In the genomic region with DNA sequence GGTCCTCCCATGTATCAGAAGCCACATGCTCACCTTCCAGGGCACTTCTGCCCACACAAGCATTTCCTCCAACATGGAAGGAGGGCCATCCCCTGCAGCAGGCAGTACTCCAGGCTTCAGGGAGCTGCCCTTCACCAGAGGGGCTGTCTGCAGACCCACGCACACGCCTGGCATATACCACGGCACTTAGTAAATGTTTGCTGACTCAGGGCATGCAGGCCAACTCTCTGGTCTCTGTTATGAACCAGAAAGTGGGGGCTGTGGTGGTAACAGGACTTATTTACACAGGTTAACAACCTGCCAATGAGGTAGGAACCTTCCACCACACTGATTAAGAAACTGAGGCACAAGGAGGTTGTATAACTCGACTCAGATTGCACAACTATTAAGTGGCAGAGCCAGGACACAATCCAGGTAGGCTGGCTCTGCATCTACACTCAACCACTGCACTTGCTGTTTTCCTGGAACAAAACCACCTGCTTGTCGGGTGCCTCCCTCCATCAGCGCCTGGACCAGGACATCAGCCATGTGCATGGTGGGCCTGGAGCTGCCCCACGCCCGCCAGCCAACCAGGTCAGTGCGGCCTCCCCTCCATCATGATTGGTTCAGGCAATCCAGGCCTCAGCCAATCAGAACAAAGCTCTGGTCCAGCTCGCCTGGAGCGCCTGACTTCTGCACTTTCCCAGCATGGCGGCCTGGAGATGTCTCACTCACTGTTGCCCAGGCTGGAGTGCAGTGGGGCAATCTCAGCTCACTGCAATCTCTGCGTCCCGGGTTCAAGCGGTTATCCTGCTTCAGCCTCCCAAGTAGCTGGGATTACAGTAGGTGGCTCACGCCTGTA, we compare ENCODE assay signal across 2 cellular contexts.
TF ChIP-seq lines count a peak whose summit lies in the region.

No MANE protein-coding gene starts in this region.

TF ChIP-seq in HEK293, 187 proteins besides CTCF, POLR2A, EP300 and RAD21:
- TF ChIP-seq, protein P1, sequence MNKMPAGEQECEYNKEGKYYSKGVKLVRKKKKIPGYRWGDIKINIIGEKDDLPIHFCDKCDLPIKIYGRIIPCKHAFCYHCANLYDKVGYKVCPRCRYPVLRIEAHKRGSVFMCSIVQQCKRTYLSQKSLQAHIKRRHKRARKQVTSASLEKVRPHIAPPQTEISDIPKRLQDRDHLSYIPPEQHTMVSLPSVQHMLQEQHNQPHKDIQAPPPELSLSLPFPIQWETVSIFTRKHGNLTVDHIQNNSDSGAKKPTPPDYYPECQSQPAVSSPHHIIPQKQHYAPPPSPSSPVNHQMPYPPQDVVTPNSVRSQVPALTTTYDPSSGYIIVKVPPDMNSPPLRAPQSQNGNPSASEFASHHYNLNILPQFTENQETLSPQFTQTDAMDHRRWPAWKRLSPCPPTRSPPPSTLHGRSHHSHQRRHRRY (tag by site-specific recombination; IDR thresholded peaks at IDR 0.05): no peak
- TF ChIP-seq SP2 (tag by site-specific recombination; IDR thresholded peaks at IDR 0.05): peak; percentile 13; the same call in 1 of the 2 replicates

TF ChIP-seq in K562, 482 proteins besides CTCF, POLR2A, EP300 and RAD21 (continues in another document):
- TF ChIP-seq ZFX (CRISPR knock-in tag; IDR thresholded peaks at IDR 0.05): no peak
- no peak for TF ChIP-seq ZNF184 (CRISPR knock-in tag; IDR thresholded peaks at IDR 0.05)
- TF ChIP-seq HSF4 (CRISPR knock-in tag; IDR thresholded peaks at IDR 0.05; ENCODE audit: borderline replicate concordance): no peak
- TF ChIP-seq SMARCC2 (IDR thresholded peaks at IDR 0.05; ENCODE audit: low read depth): no peak
- TF ChIP-seq ZNF134 (CRISPR knock-in tag; conservative IDR thresholded peaks at IDR 0.05): no peak
- TF ChIP-seq NFATC3 (IDR thresholded peaks at IDR 0.05): no peak
- no peak for TF ChIP-seq TRIM24 (IDR thresholded peaks at IDR 0.05)
- no peak for TF ChIP-seq RB1 (IDR thresholded peaks at IDR 0.05; ENCODE audit: low read depth)
- no peak for TF ChIP-seq FOXM1 (IDR thresholded peaks at IDR 0.05; ENCODE audit: low read depth)
- no peak for TF ChIP-seq FOXM1 (CRISPR knock-in tag; IDR thresholded peaks at IDR 0.05; ENCODE audit: low read depth)
- TF ChIP-seq ZNF644 (tag; IDR thresholded peaks at IDR 0.05; ENCODE audit: low read depth): no peak
- TF ChIP-seq POLR2B (IDR thresholded peaks at IDR 0.05; ENCODE audit: low read depth, partially characterized antibody): peak; percentile 38
- 0 out of 2 replicates have a peak, but pooled peaks have one; percentile 33 for TF ChIP-seq MAFG (tag; conservative IDR thresholded peaks at IDR 0.05)
- TF ChIP-seq ASH1L (IDR thresholded peaks at IDR 0.05; ENCODE audit: borderline replicate concordance, low read depth, partially characterized antibody): peak; percentile 78
- TF ChIP-seq LARP7 (IDR thresholded peaks at IDR 0.05): no peak
- no peak for TF ChIP-seq NR2C2 (CRISPR knock-in tag; IDR thresholded peaks at IDR 0.05)
- TF ChIP-seq NR2C2 (tag; IDR thresholded peaks at IDR 0.05): no peak
- no peak for TF ChIP-seq ZFP1 (CRISPR knock-in tag; IDR thresholded peaks at IDR 0.05)
- peak in 2 of 3 experiments; percentile 26 to 72 for TF ChIP-seq YY1 (IDR thresholded peaks at IDR 0.05; ENCODE audit: borderline replicate concordance in 1 of 3, control insufficient read depth in 1 of 3, extremely low read depth in 1 of 3, insufficient read depth in 3 of 3, insufficient read length in 1 of 3, insufficient replicate concordance in 2 of 3, low read depth in 1 of 3, low read length in 2 of 3)
- TF ChIP-seq, protein P2, sequence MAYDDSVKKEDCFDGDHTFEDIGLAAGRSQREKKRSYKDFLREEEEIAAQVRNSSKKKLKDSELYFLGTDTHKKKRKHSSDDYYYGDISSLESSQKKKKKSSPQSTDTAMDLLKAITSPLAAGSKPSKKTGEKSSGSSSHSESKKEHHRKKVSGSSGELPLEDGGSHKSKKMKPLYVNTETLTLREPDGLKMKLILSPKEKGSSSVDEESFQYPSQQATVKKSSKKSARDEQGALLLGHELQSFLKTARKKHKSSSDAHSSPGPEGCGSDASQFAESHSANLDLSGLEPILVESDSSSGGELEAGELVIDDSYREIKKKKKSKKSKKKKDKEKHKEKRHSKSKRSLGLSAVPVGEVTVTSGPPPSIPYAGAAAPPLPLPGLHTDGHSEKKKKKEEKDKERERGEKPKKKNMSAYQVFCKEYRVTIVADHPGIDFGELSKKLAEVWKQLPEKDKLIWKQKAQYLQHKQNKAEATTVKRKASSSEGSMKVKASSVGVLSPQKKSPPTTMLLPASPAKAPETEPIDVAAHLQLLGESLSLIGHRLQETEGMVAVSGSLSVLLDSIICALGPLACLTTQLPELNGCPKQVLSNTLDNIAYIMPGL (CRISPR knock-in tag; IDR thresholded peaks at IDR 0.05): no peak
- peak; percentile 48 for TF ChIP-seq RBFOX2 (IDR thresholded peaks at IDR 0.05; ENCODE audit: low read depth, low read length)
- no peak for TF ChIP-seq ETS2 (tag; IDR thresholded peaks at IDR 0.05; ENCODE audit: borderline replicate concordance, poor library complexity, severe bottlenecking)
- TF ChIP-seq JUNB (CRISPR knock-in tag; conservative IDR thresholded peaks at IDR 0.05): no peak
- no peak for TF ChIP-seq TCF7 (IDR thresholded peaks at IDR 0.05; ENCODE audit: borderline replicate concordance)
- peak; percentile 63 for TF ChIP-seq RBM25 (IDR thresholded peaks at IDR 0.05; ENCODE audit: low read depth, low read length, severe bottlenecking)
- no peak for TF ChIP-seq SAFB (IDR thresholded peaks at IDR 0.05; ENCODE audit: borderline replicate concordance, low read depth, low read length)
- no peak for TF ChIP-seq MYNN (IDR thresholded peaks at IDR 0.05)
- no peak for TF ChIP-seq MYNN (CRISPR knock-in tag; IDR thresholded peaks at IDR 0.05)
- TF ChIP-seq ZNF316 (IDR thresholded peaks at IDR 0.05): peak; percentile 74
- TF ChIP-seq DPF2 (IDR thresholded peaks at IDR 0.05): no peak
- no peak for TF ChIP-seq CC2D1A (IDR thresholded peaks at IDR 0.05)
- TF ChIP-seq, protein P3, sequence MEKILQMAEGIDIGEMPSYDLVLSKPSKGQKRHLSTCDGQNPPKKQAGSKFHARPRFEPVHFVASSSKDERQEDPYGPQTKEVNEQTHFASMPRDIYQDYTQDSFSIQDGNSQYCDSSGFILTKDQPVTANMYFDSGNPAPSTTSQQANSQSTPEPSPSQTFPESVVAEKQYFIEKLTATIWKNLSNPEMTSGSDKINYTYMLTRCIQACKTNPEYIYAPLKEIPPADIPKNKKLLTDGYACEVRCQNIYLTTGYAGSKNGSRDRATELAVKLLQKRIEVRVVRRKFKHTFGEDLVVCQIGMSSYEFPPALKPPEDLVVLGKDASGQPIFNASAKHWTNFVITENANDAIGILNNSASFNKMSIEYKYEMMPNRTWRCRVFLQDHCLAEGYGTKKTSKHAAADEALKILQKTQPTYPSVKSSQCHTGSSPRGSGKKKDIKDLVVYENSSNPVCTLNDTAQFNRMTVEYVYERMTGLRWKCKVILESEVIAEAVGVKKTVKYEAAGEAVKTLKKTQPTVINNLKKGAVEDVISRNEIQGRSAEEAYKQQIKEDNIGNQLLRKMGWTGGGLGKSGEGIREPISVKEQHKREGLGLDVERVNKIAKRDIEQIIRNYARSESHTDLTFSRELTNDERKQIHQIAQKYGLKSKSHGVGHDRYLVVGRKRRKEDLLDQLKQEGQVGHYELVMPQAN (IDR thresholded peaks at IDR 0.05; ENCODE audit: borderline replicate concordance): no peak
- peak; percentile 76 for TF ChIP-seq L3MBTL2 (IDR thresholded peaks at IDR 0.05)
- no peak for TF ChIP-seq RBM15 (IDR thresholded peaks at IDR 0.05; ENCODE audit: insufficient read depth, low read length)
- no peak for TF ChIP-seq TRIM28 (IDR thresholded peaks at IDR 0.05)
- TF ChIP-seq, protein P4, sequence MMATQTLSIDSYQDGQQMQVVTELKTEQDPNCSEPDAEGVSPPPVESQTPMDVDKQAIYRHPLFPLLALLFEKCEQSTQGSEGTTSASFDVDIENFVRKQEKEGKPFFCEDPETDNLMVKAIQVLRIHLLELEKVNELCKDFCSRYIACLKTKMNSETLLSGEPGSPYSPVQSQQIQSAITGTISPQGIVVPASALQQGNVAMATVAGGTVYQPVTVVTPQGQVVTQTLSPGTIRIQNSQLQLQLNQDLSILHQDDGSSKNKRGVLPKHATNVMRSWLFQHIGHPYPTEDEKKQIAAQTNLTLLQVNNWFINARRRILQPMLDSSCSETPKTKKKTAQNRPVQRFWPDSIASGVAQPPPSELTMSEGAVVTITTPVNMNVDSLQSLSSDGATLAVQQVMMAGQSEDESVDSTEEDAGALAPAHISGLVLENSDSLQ (IDR thresholded peaks at IDR 0.05): no peak
- TF ChIP-seq, protein P5, sequence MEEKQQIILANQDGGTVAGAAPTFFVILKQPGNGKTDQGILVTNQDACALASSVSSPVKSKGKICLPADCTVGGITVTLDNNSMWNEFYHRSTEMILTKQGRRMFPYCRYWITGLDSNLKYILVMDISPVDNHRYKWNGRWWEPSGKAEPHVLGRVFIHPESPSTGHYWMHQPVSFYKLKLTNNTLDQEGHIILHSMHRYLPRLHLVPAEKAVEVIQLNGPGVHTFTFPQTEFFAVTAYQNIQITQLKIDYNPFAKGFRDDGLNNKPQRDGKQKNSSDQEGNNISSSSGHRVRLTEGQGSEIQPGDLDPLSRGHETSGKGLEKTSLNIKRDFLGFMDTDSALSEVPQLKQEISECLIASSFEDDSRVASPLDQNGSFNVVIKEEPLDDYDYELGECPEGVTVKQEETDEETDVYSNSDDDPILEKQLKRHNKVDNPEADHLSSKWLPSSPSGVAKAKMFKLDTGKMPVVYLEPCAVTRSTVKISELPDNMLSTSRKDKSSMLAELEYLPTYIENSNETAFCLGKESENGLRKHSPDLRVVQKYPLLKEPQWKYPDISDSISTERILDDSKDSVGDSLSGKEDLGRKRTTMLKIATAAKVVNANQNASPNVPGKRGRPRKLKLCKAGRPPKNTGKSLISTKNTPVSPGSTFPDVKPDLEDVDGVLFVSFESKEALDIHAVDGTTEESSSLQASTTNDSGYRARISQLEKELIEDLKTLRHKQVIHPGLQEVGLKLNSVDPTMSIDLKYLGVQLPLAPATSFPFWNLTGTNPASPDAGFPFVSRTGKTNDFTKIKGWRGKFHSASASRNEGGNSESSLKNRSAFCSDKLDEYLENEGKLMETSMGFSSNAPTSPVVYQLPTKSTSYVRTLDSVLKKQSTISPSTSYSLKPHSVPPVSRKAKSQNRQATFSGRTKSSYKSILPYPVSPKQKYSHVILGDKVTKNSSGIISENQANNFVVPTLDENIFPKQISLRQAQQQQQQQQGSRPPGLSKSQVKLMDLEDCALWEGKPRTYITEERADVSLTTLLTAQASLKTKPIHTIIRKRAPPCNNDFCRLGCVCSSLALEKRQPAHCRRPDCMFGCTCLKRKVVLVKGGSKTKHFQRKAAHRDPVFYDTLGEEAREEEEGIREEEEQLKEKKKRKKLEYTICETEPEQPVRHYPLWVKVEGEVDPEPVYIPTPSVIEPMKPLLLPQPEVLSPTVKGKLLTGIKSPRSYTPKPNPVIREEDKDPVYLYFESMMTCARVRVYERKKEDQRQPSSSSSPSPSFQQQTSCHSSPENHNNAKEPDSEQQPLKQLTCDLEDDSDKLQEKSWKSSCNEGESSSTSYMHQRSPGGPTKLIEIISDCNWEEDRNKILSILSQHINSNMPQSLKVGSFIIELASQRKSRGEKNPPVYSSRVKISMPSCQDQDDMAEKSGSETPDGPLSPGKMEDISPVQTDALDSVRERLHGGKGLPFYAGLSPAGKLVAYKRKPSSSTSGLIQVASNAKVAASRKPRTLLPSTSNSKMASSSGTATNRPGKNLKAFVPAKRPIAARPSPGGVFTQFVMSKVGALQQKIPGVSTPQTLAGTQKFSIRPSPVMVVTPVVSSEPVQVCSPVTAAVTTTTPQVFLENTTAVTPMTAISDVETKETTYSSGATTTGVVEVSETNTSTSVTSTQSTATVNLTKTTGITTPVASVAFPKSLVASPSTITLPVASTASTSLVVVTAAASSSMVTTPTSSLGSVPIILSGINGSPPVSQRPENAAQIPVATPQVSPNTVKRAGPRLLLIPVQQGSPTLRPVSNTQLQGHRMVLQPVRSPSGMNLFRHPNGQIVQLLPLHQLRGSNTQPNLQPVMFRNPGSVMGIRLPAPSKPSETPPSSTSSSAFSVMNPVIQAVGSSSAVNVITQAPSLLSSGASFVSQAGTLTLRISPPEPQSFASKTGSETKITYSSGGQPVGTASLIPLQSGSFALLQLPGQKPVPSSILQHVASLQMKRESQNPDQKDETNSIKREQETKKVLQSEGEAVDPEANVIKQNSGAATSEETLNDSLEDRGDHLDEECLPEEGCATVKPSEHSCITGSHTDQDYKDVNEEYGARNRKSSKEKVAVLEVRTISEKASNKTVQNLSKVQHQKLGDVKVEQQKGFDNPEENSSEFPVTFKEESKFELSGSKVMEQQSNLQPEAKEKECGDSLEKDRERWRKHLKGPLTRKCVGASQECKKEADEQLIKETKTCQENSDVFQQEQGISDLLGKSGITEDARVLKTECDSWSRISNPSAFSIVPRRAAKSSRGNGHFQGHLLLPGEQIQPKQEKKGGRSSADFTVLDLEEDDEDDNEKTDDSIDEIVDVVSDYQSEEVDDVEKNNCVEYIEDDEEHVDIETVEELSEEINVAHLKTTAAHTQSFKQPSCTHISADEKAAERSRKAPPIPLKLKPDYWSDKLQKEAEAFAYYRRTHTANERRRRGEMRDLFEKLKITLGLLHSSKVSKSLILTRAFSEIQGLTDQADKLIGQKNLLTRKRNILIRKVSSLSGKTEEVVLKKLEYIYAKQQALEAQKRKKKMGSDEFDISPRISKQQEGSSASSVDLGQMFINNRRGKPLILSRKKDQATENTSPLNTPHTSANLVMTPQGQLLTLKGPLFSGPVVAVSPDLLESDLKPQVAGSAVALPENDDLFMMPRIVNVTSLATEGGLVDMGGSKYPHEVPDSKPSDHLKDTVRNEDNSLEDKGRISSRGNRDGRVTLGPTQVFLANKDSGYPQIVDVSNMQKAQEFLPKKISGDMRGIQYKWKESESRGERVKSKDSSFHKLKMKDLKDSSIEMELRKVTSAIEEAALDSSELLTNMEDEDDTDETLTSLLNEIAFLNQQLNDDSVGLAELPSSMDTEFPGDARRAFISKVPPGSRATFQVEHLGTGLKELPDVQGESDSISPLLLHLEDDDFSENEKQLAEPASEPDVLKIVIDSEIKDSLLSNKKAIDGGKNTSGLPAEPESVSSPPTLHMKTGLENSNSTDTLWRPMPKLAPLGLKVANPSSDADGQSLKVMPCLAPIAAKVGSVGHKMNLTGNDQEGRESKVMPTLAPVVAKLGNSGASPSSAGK (IDR thresholded peaks at IDR 0.05): peak; percentile 92
- peak; percentile 81 for TF ChIP-seq FOS (IDR thresholded peaks at IDR 0.05; ENCODE audit: extremely low read depth, insufficient read length)
- TF ChIP-seq, protein P6, sequence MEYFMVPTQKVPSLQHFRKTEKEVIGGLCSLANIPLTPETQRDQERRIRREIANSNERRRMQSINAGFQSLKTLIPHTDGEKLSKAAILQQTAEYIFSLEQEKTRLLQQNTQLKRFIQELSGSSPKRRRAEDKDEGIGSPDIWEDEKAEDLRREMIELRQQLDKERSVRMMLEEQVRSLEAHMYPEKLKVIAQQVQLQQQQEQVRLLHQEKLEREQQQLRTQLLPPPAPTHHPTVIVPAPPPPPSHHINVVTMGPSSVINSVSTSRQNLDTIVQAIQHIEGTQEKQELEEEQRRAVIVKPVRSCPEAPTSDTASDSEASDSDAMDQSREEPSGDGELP (CRISPR knock-in tag; IDR thresholded peaks at IDR 0.05; ENCODE audit: borderline replicate concordance): peak; percentile 32; the same call in 1 of the 2 replicates
- 0 out of 2 replicates have a peak, but pooled peaks have one; percentile 19 for TF ChIP-seq MTA3 (IDR thresholded peaks at IDR 0.05; ENCODE audit: borderline replicate concordance)
